ENCODE assay signal across 16 cellular contexts in the genomic region with DNA sequence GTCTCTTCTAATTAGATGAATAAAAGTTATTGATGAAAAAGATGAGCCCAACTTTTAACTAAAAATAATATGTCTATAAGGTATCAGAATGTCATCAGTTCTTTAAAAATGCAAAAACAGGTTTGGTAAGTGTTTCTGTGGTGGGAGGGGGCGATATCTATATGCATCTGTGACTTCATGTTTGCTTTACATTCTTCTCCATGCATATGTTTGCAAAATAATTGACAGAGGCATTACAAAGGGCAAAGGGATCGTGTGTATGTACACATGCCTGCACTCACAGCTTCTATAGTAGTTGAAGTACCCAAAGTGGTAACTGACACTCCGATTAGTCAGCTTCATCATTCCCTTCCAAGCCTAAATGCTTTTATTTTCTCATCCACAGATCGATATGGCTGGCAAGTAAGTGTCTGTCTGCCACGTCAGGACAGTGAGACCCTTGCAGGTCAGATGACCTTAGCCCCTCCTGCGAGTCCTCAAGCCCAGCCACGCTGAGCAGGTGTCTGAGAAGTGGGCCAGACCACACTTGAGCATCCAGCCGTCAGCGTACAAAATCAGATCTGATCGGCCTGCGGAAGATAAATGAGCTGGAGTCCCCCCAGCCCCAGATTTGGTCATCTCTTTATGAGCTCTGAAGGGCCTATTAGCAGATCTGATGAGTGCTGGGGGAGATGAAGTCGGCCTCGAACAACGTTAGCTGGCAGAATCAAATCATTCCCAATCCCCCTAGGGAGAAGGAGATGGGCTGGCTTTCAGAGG.
DNase-seq lines count a peak whose midpoint lies in the region; ATAC-seq and TF ChIP-seq lines count a peak whose summit lies in the region.
"Had no signal": no experiment of that assay in that cellular context is flagged by ENCODE, and none has a peak within 500 bp of the region (broad histone marks: within the 10 kb centered on the region; RNA-seq: fewer than 3 reads in every experiment).

No MANE protein-coding gene starts in this region.

- H3K27me3 ChIP-seq in esophagus muscularis mucosa = no peaks in the 10 kb centered on the region
- no peaks in the 10 kb centered on the region for H3K27me3 ChIP-seq in suprapubic skin

- 67% methylated on average over 13 of the region's 14 CpGs for WGBS in esophagus muscularis mucosa
- WGBS in suprapubic skin = 75% methylated on average over 12 of the region's 14 CpGs

- no peaks in the 10 kb centered on the region for H3K9me3 ChIP-seq in esophagus muscularis mucosa
- H3K9me3 ChIP-seq in suprapubic skin = no peaks in the 10 kb centered on the region

- TF ChIP-seq POLR2A in esophagus muscularis mucosa (IDR thresholded peaks at IDR 0.05; ENCODE audit: low read depth) (no peak), suprapubic skin (IDR thresholded peaks at IDR 0.05) (no peak)

- intact Hi-C loops in esophagus muscularis mucosa (cut with DNase I) (no loop called here), sciatic nerve (cut with DNase I) (no loop called here)

- no peak overlapping the region for H3K4me3 ChIP-seq in esophagus muscularis mucosa
- H3K4me3 ChIP-seq in suprapubic skin = no peak overlapping the region
- H3K4me3 ChIP-seq: GM12878 had no signal

- H3K36me3 ChIP-seq in esophagus muscularis mucosa (no peaks in the 10 kb centered on the region), suprapubic skin (no peaks in the 10 kb centered on the region)

- ATAC-seq in sciatic nerve (no peak), GM18861 (IDR thresholded peaks at IDR 0.05; ENCODE audit: unreplicated experiment) (no peak)
- ATAC-seq: GM12878, PC-3 had no signal

- H3K27ac ChIP-seq in esophagus muscularis mucosa (replicated peaks in 1 of 4) (no peak overlapping the region), suprapubic skin (no peak overlapping the region)

- DNase-seq in NCI-H1417 (lab: John Stamatoyannopoulos, UW) (peak; percentile 78 to 96 (median 83)), NCI-H1417 treated with DMSO at 0.1 percent for 48 hours (lab: John Stamatoyannopoulos, UW) (no peak), NCI-H128 (lab: John Stamatoyannopoulos, UW; ENCODE audit: unreplicated experiment) (peak; percentile 36), NCI-H510A treated with DMSO at 0.1 percent for 48 hours (lab: John Stamatoyannopoulos, UW) (peak; percentile 75), esophagus muscularis mucosa (ENCODE audit: extremely low spot score) (peak; percentile 74), suprapubic skin (ENCODE audit: low spot score in 2 of 2) (no peak), sciatic nerve (ENCODE audit: low spot score) (no peak)
- DNase-seq: C1 segment of cervical spinal cord, COR-L47, DMS53, NCI-H1930, NCI-H446 treated with DMSO at 0.1 percent for 48 hours, PC-3, T-helper 1 cell had no signal

- TF ChIP-seq CTCF in esophagus muscularis mucosa (IDR thresholded peaks at IDR 0.05) (no peak), suprapubic skin (IDR thresholded peaks at IDR 0.05) (no peak)

- H3K4me1 ChIP-seq in esophagus muscularis mucosa (peaks cover 0 to 16% (median 9%) of the 10 kb centered on the region in 4 donors), suprapubic skin (peaks cover 22% of the 10 kb centered on the region)

- TF ChIP-seq EP300 in esophagus muscularis mucosa (IDR thresholded peaks at IDR 0.05) = no peak
- no peak for TF ChIP-seq EP300 in suprapubic skin (IDR thresholded peaks at IDR 0.05)

Comparison
In these comparisons a context has a peak if more than half of its experiments do, and no peak if none do; other contexts are left out.
1. DNase-seq: peak in NCI-H1417 (3 of 3), NCI-H128 (single experiment), NCI-H510A treated with DMSO at 0.1 percent for 48 hours (single experiment) and esophagus muscularis mucosa (single experiment); none in NCI-H1417 treated with DMSO at 0.1 percent for 48 hours (single experiment), suprapubic skin (0 of 2) and sciatic nerve (single experiment).